ENCODE assay signal across 21 cellular contexts in the genomic region with DNA sequence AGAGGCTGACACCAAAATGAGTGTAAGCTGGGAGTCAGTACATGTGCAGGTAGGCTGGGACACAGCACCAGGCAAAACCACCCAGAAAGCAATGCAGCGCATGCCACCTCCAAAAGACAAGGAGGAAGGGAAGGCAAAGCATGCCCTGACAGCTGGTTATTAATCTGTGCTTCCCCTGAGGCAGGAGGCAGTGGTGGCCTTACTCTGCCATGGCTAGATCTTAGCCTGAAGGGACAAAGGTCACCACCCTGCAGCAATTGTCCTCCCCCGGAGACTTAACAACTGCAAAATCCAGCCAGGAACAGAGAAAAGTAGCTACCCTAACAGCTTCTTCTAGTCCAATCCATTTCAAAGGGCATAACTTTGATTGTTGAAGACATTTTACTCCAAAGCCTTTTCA.
DNase-seq lines count a peak whose midpoint lies in the region; ATAC-seq and TF ChIP-seq lines count a peak whose summit lies in the region.
"Had no signal": no experiment of that assay in that cellular context is flagged by ENCODE, and none has a peak within 500 bp of the region (broad histone marks: within the 10 kb centered on the region; RNA-seq: fewer than 3 reads in every experiment).

No MANE protein-coding gene starts in this region.

- CTCF ChIA-PET in Caco-2 (lab: Charles Lee) = no interaction called here

- H3K36me3 ChIP-seq in Caco-2 (ENCODE audit: control insufficient read depth, insufficient read depth, low read length) (no peaks in the 10 kb centered on the region; the same call in 1 of the 2 replicates), SJCRH30 (no peaks in the 10 kb centered on the region)

- H3K27ac ChIP-seq in SJCRH30 = no peak overlapping the region
- H3K27ac ChIP-seq: GM23248, Peyer's patch had no signal

- TF ChIP-seq CTCF in Caco-2 (IDR thresholded peaks at IDR 0.05; ENCODE audit: insufficient read depth in 1 of 2, low read depth in 1 of 2, low read length in 1 of 2, severe bottlenecking in 1 of 2, unreplicated experiment in 1 of 2) (no peak), nephron progenitor cell (IDR thresholded peaks at IDR 0.05) (no peak)

- H3K9me3 Mint-ChIP-seq in Caco-2 (ENCODE audit: unreplicated experiment) (no peaks in the 10 kb centered on the region), nephron progenitor cell (no peaks in the 10 kb centered on the region)
- H3K9me3 Mint-ChIP-seq in naive thymus-derived CD8-positive, alpha-beta T cell = no peaks in the 10 kb centered on the region
- H3K9me3 Mint-ChIP-seq: CD8-positive, alpha-beta T cell had no signal

- intact Hi-C loops in Caco-2 (cut with micrococcal nuclease; ENCODE audit: unreplicated experiment) = no loop called here
- intact Hi-C loops in left colon (cut with DNase I, micrococcal nuclease) = no loop called here

- no peak overlapping the region for H3K27ac Mint-ChIP-seq in Caco-2 (ENCODE audit: unreplicated experiment)
- peak overlapping the region; percentile 1 for H3K27ac Mint-ChIP-seq in nephron progenitor cell
- H3K27ac Mint-ChIP-seq in naive thymus-derived CD8-positive, alpha-beta T cell = no peak overlapping the region
- H3K27ac Mint-ChIP-seq: CD8-positive, alpha-beta T cell had no signal

- H3K27me3 Mint-ChIP-seq in Caco-2 (ENCODE audit: insufficient read depth, unreplicated experiment) = no peaks in the 10 kb centered on the region
- peaks cover 8% of the 10 kb centered on the region for H3K27me3 Mint-ChIP-seq in nephron progenitor cell (ENCODE audit: low read depth, poor library complexity)
- peaks cover 0 to 2% (median 0%) of the 10 kb centered on the region in 5 donors for H3K27me3 Mint-ChIP-seq in naive thymus-derived CD8-positive, alpha-beta T cell

- H3K4me1 ChIP-seq in Caco-2 = peaks cover 13% of the 10 kb centered on the region
- H3K4me1 ChIP-seq in SJCRH30 = peaks cover 28% of the 10 kb centered on the region

- no peaks in the 10 kb centered on the region for H3K9me3 ChIP-seq in Caco-2
- H3K9me3 ChIP-seq in SJCRH30 (replicated peaks) = no peaks in the 10 kb centered on the region
- H3K9me3 ChIP-seq: Peyer's patch had no signal

- H3K4me3 ChIP-seq in Caco-2 (ENCODE audit: low read depth, low read length) (no peak overlapping the region), SJCRH30 (no peak overlapping the region)
- H3K4me3 ChIP-seq: GM23248, Peyer's patch had no signal

- DNase-seq in Caco-2 (peak; percentile 18 to 43), SJCRH30 (peak; percentile 38 to 57), left colon (no peak), nephron progenitor cell (peak; percentile 55), NCI-H2196 (lab: John Stamatoyannopoulos, UW; ENCODE audit: unreplicated experiment) (no peak)
- no peak for DNase-seq in stimulated activated naive CD4-positive, alpha-beta T cell treated with Interleukin-2 at 50 U/mL for 16 hours (lab: John Stamatoyannopoulos, UW)
- DNase-seq in naive thymus-derived CD8-positive, alpha-beta T cell = no peak
- DNase-seq: AML-193; C1 segment of cervical spinal cord; Calu3; CD8-positive, alpha-beta T cell; GDM1; GM23248; HCEC 1CT; Karpas-422; MV-4-11; NCI-H187; NCI-H446 treated with DMSO at 0.1 percent for 48 hours; NCI-H526 treated with DMSO at 0.1 percent for 48 hours; Peyer's patch had no signal

- H3K4me3 Mint-ChIP-seq in Caco-2 (ENCODE audit: unreplicated experiment) (no peak overlapping the region), nephron progenitor cell (no peak overlapping the region)
- no peak overlapping the region for H3K4me3 Mint-ChIP-seq in naive thymus-derived CD8-positive, alpha-beta T cell
- H3K4me3 Mint-ChIP-seq: CD8-positive, alpha-beta T cell had no signal

- H3K27me3 ChIP-seq in Caco-2 (replicated peaks; ENCODE audit: control insufficient read depth, insufficient read depth, low read length) (no peaks in the 10 kb centered on the region), SJCRH30 (no peaks in the 10 kb centered on the region)
- H3K27me3 ChIP-seq: Peyer's patch had no signal

- no TSS peak for BruUV-seq in Caco-2 (replicated peaks; lab: Mats Ljungman, UMichigan)

- H3K36me3 Mint-ChIP-seq in Caco-2 (ENCODE audit: insufficient read depth, unreplicated experiment) (no peaks in the 10 kb centered on the region), nephron progenitor cell (ENCODE audit: low read depth) (no peaks in the 10 kb centered on the region)
- H3K36me3 Mint-ChIP-seq in naive thymus-derived CD8-positive, alpha-beta T cell = no peaks in the 10 kb centered on the region
- H3K36me3 Mint-ChIP-seq: CD8-positive, alpha-beta T cell had no signal

- H3K4me1 Mint-ChIP-seq in Caco-2 (ENCODE audit: low read depth, unreplicated experiment) (no peaks in the 10 kb centered on the region), nephron progenitor cell (peaks cover 41% of the 10 kb centered on the region)
- H3K4me1 Mint-ChIP-seq in naive thymus-derived CD8-positive, alpha-beta T cell = no peaks in the 10 kb centered on the region

- ATAC-seq in left colon (peak; percentile 61), SK-N-SH treated with all-trans-retinoic acid at 6 μM for 48 hours (no peak)
- no peak for ATAC-seq in naive thymus-derived CD8-positive, alpha-beta T cell
- ATAC-seq: CD8-positive, alpha-beta T cell had no signal

- POLR2A ChIA-PET in Caco-2 (lab: Charles Lee) = no interaction called here
- POLR2A ChIA-PET in naive thymus-derived CD8-positive, alpha-beta T cell (lab: Charles Lee) = no interaction called here

TF ChIP-seq in SK-N-SH treated with all-trans-retinoic acid at 6 μM for 48 hours, 23 proteins besides CTCF, POLR2A, EP300 and RAD21 (continues in another document):
- no peak for TF ChIP-seq PPARA (CRISPR knock-in tag; IDR thresholded peaks at IDR 0.05; ENCODE audit: borderline replicate concordance)
- TF ChIP-seq OSR1 (CRISPR knock-in tag; IDR thresholded peaks at IDR 0.05) = no peak
- TF ChIP-seq, protein P1, sequence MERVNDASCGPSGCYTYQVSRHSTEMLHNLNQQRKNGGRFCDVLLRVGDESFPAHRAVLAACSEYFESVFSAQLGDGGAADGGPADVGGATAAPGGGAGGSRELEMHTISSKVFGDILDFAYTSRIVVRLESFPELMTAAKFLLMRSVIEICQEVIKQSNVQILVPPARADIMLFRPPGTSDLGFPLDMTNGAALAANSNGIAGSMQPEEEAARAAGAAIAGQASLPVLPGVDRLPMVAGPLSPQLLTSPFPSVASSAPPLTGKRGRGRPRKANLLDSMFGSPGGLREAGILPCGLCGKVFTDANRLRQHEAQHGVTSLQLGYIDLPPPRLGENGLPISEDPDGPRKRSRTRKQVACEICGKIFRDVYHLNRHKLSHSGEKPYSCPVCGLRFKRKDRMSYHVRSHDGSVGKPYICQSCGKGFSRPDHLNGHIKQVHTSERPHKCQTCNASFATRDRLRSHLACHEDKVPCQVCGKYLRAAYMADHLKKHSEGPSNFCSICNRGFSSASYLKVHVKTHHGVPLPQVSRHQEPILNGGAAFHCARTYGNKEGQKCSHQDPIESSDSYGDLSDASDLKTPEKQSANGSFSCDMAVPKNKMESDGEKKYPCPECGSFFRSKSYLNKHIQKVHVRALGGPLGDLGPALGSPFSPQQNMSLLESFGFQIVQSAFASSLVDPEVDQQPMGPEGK (CRISPR knock-in tag; IDR thresholded peaks at IDR 0.05; ENCODE audit: borderline replicate concordance) = no peak
- TF ChIP-seq BACH2 (CRISPR knock-in tag; IDR thresholded peaks at IDR 0.05; ENCODE audit: borderline replicate concordance) = no peak
- no peak for TF ChIP-seq CSDC2 (CRISPR knock-in tag; IDR thresholded peaks at IDR 0.05)
- no peak for TF ChIP-seq ZC3H10 (CRISPR knock-in tag; IDR thresholded peaks at IDR 0.05)
- TF ChIP-seq ESRRG (CRISPR knock-in tag; IDR thresholded peaks at IDR 0.05) = no peak
- TF ChIP-seq GLIS3 (CRISPR knock-in tag; IDR thresholded peaks at IDR 0.05) = no peak
- TF ChIP-seq ZFP3 (CRISPR knock-in tag; IDR thresholded peaks at IDR 0.05) = no peak
- TF ChIP-seq, protein P2, sequence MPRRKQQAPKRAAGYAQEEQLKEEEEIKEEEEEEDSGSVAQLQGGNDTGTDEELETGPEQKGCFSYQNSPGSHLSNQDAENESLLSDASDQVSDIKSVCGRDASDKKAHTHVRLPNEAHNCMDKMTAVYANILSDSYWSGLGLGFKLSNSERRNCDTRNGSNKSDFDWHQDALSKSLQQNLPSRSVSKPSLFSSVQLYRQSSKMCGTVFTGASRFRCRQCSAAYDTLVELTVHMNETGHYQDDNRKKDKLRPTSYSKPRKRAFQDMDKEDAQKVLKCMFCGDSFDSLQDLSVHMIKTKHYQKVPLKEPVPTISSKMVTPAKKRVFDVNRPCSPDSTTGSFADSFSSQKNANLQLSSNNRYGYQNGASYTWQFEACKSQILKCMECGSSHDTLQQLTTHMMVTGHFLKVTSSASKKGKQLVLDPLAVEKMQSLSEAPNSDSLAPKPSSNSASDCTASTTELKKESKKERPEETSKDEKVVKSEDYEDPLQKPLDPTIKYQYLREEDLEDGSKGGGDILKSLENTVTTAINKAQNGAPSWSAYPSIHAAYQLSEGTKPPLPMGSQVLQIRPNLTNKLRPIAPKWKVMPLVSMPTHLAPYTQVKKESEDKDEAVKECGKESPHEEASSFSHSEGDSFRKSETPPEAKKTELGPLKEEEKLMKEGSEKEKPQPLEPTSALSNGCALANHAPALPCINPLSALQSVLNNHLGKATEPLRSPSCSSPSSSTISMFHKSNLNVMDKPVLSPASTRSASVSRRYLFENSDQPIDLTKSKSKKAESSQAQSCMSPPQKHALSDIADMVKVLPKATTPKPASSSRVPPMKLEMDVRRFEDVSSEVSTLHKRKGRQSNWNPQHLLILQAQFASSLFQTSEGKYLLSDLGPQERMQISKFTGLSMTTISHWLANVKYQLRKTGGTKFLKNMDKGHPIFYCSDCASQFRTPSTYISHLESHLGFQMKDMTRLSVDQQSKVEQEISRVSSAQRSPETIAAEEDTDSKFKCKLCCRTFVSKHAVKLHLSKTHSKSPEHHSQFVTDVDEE (CRISPR knock-in tag; IDR thresholded peaks at IDR 0.05) = no peak
- no peak for TF ChIP-seq ZNF8 (CRISPR knock-in tag; IDR thresholded peaks at IDR 0.05)
- no peak for TF ChIP-seq TOX (CRISPR knock-in tag; IDR thresholded peaks at IDR 0.05; ENCODE audit: borderline replicate concordance)
- no peak for TF ChIP-seq RARB (CRISPR knock-in tag; IDR thresholded peaks at IDR 0.05)
- no peak for TF ChIP-seq ZFP30 (CRISPR knock-in tag; IDR thresholded peaks at IDR 0.05)

Comparison
In these comparisons a context has a peak if more than half of its experiments do, and no peak if none do; other contexts are left out.
1. DNase-seq: peak in Caco-2 (2 of 2), SJCRH30 (2 of 2) and nephron progenitor cell (single experiment); none in left colon (0 of 2), stimulated activated naive CD4-positive, alpha-beta T cell treated with Interleukin-2 at 50 U/mL for 16 hours (single experiment), NCI-H2196 (single experiment) and naive thymus-derived CD8-positive, alpha-beta T cell (0 of 10).